9 cellular contexts compared by ENCODE assay signal in the genomic region with DNA sequence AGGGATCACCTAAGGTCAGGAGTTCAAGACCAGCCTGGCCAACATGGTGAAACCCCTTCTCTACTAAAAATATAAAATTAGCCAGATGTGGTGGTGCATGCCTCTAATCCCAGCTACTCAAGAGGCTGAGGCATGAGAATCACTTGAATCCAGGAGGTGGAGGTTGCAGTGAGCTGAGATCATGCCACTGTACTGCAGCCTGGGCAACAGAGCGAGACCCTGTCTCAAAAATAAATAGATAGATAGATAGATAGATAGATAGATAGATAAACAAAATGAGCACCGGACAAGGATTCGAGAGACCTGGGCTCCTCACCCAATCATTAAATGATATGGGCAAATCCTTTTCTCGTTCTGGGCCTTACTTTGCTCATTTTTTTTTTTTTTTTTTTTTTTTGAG. TPM values are rescaled to one million over a fixed set of nuclear protein-coding genes. Genes with fewer than 3 reads are reported as not detected.
DNase-seq lines count a peak whose midpoint lies in the region; TF ChIP-seq lines count a peak whose summit lies in the region.
"Not testable (repeated sequence)": the region's sequence is repeated elsewhere in the genome, so short reads cannot be mapped to it uniquely, and the experiment has no call there.
"Had no signal": no experiment of that assay in that cellular context is flagged by ENCODE, and none has a peak within 500 bp of the region (broad histone marks: within the 10 kb centered on the region; RNA-seq: fewer than 3 reads in every experiment).

No MANE protein-coding gene starts in this region.

- DNase-seq in WERI-Rb-1; coronary artery (ENCODE audit: low spot score); right atrium auricular region (ENCODE audit: low spot score); prostate gland (ENCODE audit: low spot score); stomach; transverse colon: not testable (repeated sequence)

- not testable (repeated sequence) for TF ChIP-seq POLR2A in prostate gland (IDR thresholded peaks at IDR 0.05); stomach (IDR thresholded peaks at IDR 0.05); transverse colon (IDR thresholded peaks at IDR 0.05)

- H3K79me2 ChIP-seq in ACC112 (ENCODE audit: control insufficient read depth, insufficient read depth, low read length, unreplicated experiment) = not testable (repeated sequence)

- H3K36me3 ChIP-seq in ACC112 (ENCODE audit: insufficient read depth, low read length); WERI-Rb-1; right atrium auricular region; muscle layer of colon (ENCODE audit: insufficient read depth, low read length); prostate gland; stomach; transverse colon: not testable (repeated sequence)

- H3K9ac ChIP-seq in muscle layer of colon (ENCODE audit: low read length) = not testable (repeated sequence)

- not testable (repeated sequence) for TF ChIP-seq EP300 in stomach (IDR thresholded peaks at IDR 0.05); transverse colon (IDR thresholded peaks at IDR 0.05; ENCODE audit: low read depth)

- H3K27me3 ChIP-seq in ACC112 (ENCODE audit: insufficient read depth, low read length); WERI-Rb-1 (ENCODE audit: insufficient read depth, low read depth, severe bottlenecking); right atrium auricular region; muscle layer of colon (ENCODE audit: control insufficient read depth in 1 of 2, insufficient read depth in 2 of 2, low read length in 2 of 2); prostate gland (replicated peaks; ENCODE audit: insufficient read depth); stomach; transverse colon: not testable (repeated sequence)

- not testable (repeated sequence) for H2AFZ ChIP-seq in ACC112 (ENCODE audit: low read length, unreplicated experiment)

- not testable (repeated sequence) for H3K9me3 ChIP-seq in WERI-Rb-1 (ENCODE audit: severe bottlenecking); right atrium auricular region; muscle layer of colon (ENCODE audit: low read length); prostate gland; stomach; transverse colon

- in situ Hi-C loops in transverse colon (cut with MboI; ENCODE audit: low pct_ligation_motif_present in 1 of 4, low pct_unique_long_range_greater_than_20kb in 1 of 4, low sequenced_read_pairs in 3 of 4) = not testable (repeated sequence)

- not testable (repeated sequence) for H3K4me3 ChIP-seq in ACC112 (ENCODE audit: low read depth, low read length); WERI-Rb-1 (ENCODE audit: low read depth, low read length); coronary artery; right atrium auricular region; muscle layer of colon (ENCODE audit: low read depth in 1 of 2, low read length in 2 of 2); prostate gland; stomach; transverse colon

- WGBS in prostate gland = 98% methylated on average over 4 of the region's 4 CpGs
- WGBS in stomach, 5 donors = 88 to 97% (median 91%) methylated on average over 4 of the region's 4 CpGs
- 94 to 96% methylated on average over 4 of the region's 4 CpGs for WGBS in transverse colon (ENCODE audit: low coverage in 1 of 2), 2 donors

- TF ChIP-seq CTCF in WERI-Rb-1 (IDR thresholded peaks at IDR 0.05; ENCODE audit: low read depth, low read length); coronary artery (IDR thresholded peaks at IDR 0.05); right atrium auricular region (IDR thresholded peaks at IDR 0.05); prostate gland (IDR thresholded peaks at IDR 0.05); stomach (IDR thresholded peaks at IDR 0.05); transverse colon (IDR thresholded peaks at IDR 0.05): not testable (repeated sequence)

- intact Hi-C loops in prostate gland (cut with DNase I); stomach (cut with DNase I; ENCODE audit: low total_unique reads); transverse colon (cut with DNase I; ENCODE audit: low total_unique reads): not testable (repeated sequence)

- peak overlapping the region; percentile 97 for H3K27ac ChIP-seq in ACC112 (ENCODE audit: low read depth, low read length)
- peak overlapping the region; percentile 88 for H3K27ac ChIP-seq in WERI-Rb-1
- peak overlapping the region; percentile 79 to 88 for H3K27ac ChIP-seq in coronary artery
- H3K27ac ChIP-seq in right atrium auricular region = peak overlapping the region; percentile 68 to 88
- peak overlapping the region; percentile 32 for H3K27ac ChIP-seq in muscle layer of colon (ENCODE audit: low read depth, low read length)
- peak overlapping the region; percentile 45 to 48 for H3K27ac ChIP-seq in prostate gland
- peak overlapping the region in 4 of 5 donors; percentile 42 to 82 (median 77) for H3K27ac ChIP-seq in stomach
- peak overlapping the region; percentile 65 to 79 (median 76) for H3K27ac ChIP-seq in transverse colon

- H3K4me1 ChIP-seq in ACC112 (ENCODE audit: control insufficient read depth, insufficient read depth, low read length, unreplicated experiment) (peaks cover 44% of the 10 kb centered on the region), right atrium auricular region (peaks cover 0 to 50% of the 10 kb centered on the region in 2 donors), muscle layer of colon (ENCODE audit: insufficient read depth, low read length) (peaks cover 18% of the 10 kb centered on the region), stomach (peaks cover 3 to 22% (median 10%) of the 10 kb centered on the region in 4 donors)
- H3K4me1 ChIP-seq in prostate gland (replicated peaks); transverse colon: not testable (repeated sequence)

RNA-seq across cellular contexts. Expression of gene SPARC, which starts 11.4 kb away (rescaled TPM):
- total RNA-seq in right atrium auricular region = 100 to 1,000 TPM; 292 to 567 TPM
- total RNA-seq in prostate gland = 1,000 to 10,000 TPM in 1 of 2 donors, 100 to 1,000 TPM in 1; 101 to 2,249 TPM
- 1,000 to 10,000 TPM in 1 of 5 donors, 100 to 1,000 TPM in 3, 10 to 100 TPM in 1; 36.2 to 1,348 (median 170) TPM for total RNA-seq in stomach
- 10 to 100 TPM; 80.9 to 87.7 (median 86.7) TPM for polyA plus RNA-seq in stomach
- total RNA-seq in transverse colon = 100 to 1,000 TPM in 1 of 4 donors, 10 to 100 TPM in 3; 47.9 to 267 (median 85.1) TPM
- total RNA-seq: B cell had no signal

Comparison
In these comparisons a context has a peak if more than half of its experiments do, and no peak if none do; other contexts are left out.
1. H3K27ac ChIP-seq: peak in every context shown above with its lines; median percentile 97 in ACC112; 88 in WERI-Rb-1; 84 in coronary artery; 78 in right atrium auricular region; 77 in stomach; 76 in transverse colon; 46 in prostate gland; 32 in muscle layer of colon.